ENCODE assay signal across 22 cellular contexts in the genomic region with DNA sequence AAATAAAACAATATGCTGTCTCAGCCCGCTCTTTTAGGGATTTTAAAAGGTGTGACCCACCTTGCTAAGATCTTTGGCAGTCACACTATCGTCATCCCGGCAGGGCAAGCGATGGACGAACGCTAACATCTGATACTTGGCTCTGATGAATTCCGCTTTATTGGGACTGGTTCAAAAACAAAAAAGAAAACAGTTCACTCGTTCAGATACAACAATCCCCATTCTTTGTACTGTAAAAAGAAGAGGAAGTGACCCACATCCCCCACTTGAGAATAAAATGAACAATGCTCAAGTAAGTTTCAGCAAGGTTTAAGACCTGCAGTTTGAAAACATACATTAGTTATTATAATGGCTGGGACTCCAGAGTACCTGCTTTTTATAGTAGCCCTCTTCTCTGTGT. TPM values are rescaled to one million over a fixed set of nuclear protein-coding genes. Genes with fewer than 3 reads are reported as not detected.
A peak's percentile ranks its signal among the peaks of the same experiment; 100 is the strongest.
DNase-seq lines count a peak whose midpoint lies in the region; TF ChIP-seq lines count a peak whose summit lies in the region.
"Had no signal": no experiment of that assay in that cellular context is flagged by ENCODE, and none has a peak within 500 bp of the region (broad histone marks: within the 10 kb centered on the region; RNA-seq: fewer than 3 reads in every experiment).

No MANE protein-coding gene starts in this region.

- CTCF ChIA-PET in CD4-positive, alpha-beta memory T cell (lab: Charles Lee; ENCODE audit: partially characterized antibody) = no interaction called here

- H3K4me1 ChIP-seq in CD4-positive, alpha-beta memory T cell (ENCODE audit: insufficient read depth, low read length) = peaks cover 42% of the 10 kb centered on the region

- peak overlapping the region; percentile 35 for H3K27ac Mint-ChIP-seq in T-helper 2 cell treated with Interferon-gamma antibody and Interleukin-4, amounts not matched to agents 5 μg/mL and 100 μg/mL, for 36 hours
- H3K27ac Mint-ChIP-seq in CD4-positive, alpha-beta memory T cell = peak overlapping the region in 6 of 7 donors; percentile 9 to 74 (median 45)
- peak overlapping the region; percentile 55 for H3K27ac Mint-ChIP-seq in activated T-helper 1 cell treated with anti-CD3 and anti-CD28 coated beads, Interleukin-12 subunit alpha, Interleukin-12 subunit beta, Interleukin-2, Interleukin-4 antibody, amounts not matched to agents 30 ng/mL and 10 ng/mL and 1 ng/mL, durations not matched to agents 14 hours and 24 hours and 36 hours
- H3K27ac Mint-ChIP-seq in glutamatergic neuron (ENCODE audit: unreplicated experiment) = peak overlapping the region; percentile 59
- H3K27ac Mint-ChIP-seq: dendritic cell treated with granulocyte-macrophage colony-stimulating factor and Interleukin-4, amounts not matched to agents 40 ng/mL and 50 ng/mL, for 4 days; type B pancreatic cell had no signal

- no peaks in the 10 kb centered on the region for H3K27me3 Mint-ChIP-seq in T-helper 2 cell treated with Interferon-gamma antibody and Interleukin-4, amounts not matched to agents 5 μg/mL and 100 μg/mL, for 36 hours (ENCODE audit: low read depth)
- H3K27me3 Mint-ChIP-seq in CD4-positive, alpha-beta memory T cell = no peaks in the 10 kb centered on the region
- no peaks in the 10 kb centered on the region for H3K27me3 Mint-ChIP-seq in activated T-helper 1 cell treated with anti-CD3 and anti-CD28 coated beads, Interleukin-12 subunit alpha, Interleukin-12 subunit beta, Interleukin-2, Interleukin-4 antibody, amounts not matched to agents 30 ng/mL and 10 ng/mL and 1 ng/mL, durations not matched to agents 14 hours and 24 hours and 36 hours (ENCODE audit: insufficient read depth)
- no peaks in the 10 kb centered on the region for H3K27me3 Mint-ChIP-seq in glutamatergic neuron (ENCODE audit: unreplicated experiment)
- H3K27me3 Mint-ChIP-seq: activated B cell treated with CpG ODN at 0.5 μM for 24 hours; dendritic cell treated with granulocyte-macrophage colony-stimulating factor and Interleukin-4, amounts not matched to agents 40 ng/mL and 50 ng/mL, for 4 days; type B pancreatic cell had no signal

- H3K9me3 ChIP-seq in CD4-positive, alpha-beta memory T cell (ENCODE audit: control insufficient read depth in 1 of 2, low read length in 2 of 2) = no peaks in the 10 kb centered on the region
- H3K9me3 ChIP-seq: right atrium auricular region had no signal

- peaks cover 57% of the 10 kb centered on the region for H3K36me3 ChIP-seq in CD4-positive, alpha-beta memory T cell (ENCODE audit: insufficient read depth, low read length)

- POLR2A ChIA-PET in CD4-positive, alpha-beta memory T cell (lab: Charles Lee; ENCODE audit: partially characterized antibody) = interaction anchor here (2.0 kb wide), 1 partner anchor 10 kb away, joined by 4 read pairs; the partner anchor contains the start of gene ANKRD13A

- no peaks in the 10 kb centered on the region for H3K27me3 ChIP-seq in CD4-positive, alpha-beta memory T cell (ENCODE audit: insufficient read depth, low read length)
- H3K27me3 ChIP-seq: cardiac muscle cell, right atrium auricular region had no signal

- peaks cover 26% of the 10 kb centered on the region for H3K4me1 Mint-ChIP-seq in T-helper 2 cell treated with Interferon-gamma antibody and Interleukin-4, amounts not matched to agents 5 μg/mL and 100 μg/mL, for 36 hours (ENCODE audit: low read depth)
- peaks cover 20 to 54% (median 36%) of the 10 kb centered on the region in 4 donors for H3K4me1 Mint-ChIP-seq in CD4-positive, alpha-beta memory T cell
- H3K4me1 Mint-ChIP-seq in activated T-helper 1 cell treated with anti-CD3 and anti-CD28 coated beads, Interleukin-12 subunit alpha, Interleukin-12 subunit beta, Interleukin-2, Interleukin-4 antibody, amounts not matched to agents 30 ng/mL and 10 ng/mL and 1 ng/mL, durations not matched to agents 14 hours and 24 hours and 36 hours (ENCODE audit: low read depth) = peaks cover 55% of the 10 kb centered on the region
- peaks cover 20% of the 10 kb centered on the region for H3K4me1 Mint-ChIP-seq in glutamatergic neuron (ENCODE audit: low read depth, unreplicated experiment)

- H3K9me3 Mint-ChIP-seq in T-helper 2 cell treated with Interferon-gamma antibody and Interleukin-4, amounts not matched to agents 5 μg/mL and 100 μg/mL, for 36 hours = no peaks in the 10 kb centered on the region
- no peaks in the 10 kb centered on the region for H3K9me3 Mint-ChIP-seq in CD4-positive, alpha-beta memory T cell
- no peaks in the 10 kb centered on the region for H3K9me3 Mint-ChIP-seq in activated T-helper 1 cell treated with anti-CD3 and anti-CD28 coated beads, Interleukin-12 subunit alpha, Interleukin-12 subunit beta, Interleukin-2, Interleukin-4 antibody, amounts not matched to agents 30 ng/mL and 10 ng/mL and 1 ng/mL, durations not matched to agents 14 hours and 24 hours and 36 hours
- H3K9me3 Mint-ChIP-seq in glutamatergic neuron (ENCODE audit: unreplicated experiment) = no peaks in the 10 kb centered on the region
- H3K9me3 Mint-ChIP-seq: activated B cell treated with CpG ODN at 0.5 μM for 24 hours; dendritic cell treated with granulocyte-macrophage colony-stimulating factor and Interleukin-4, amounts not matched to agents 40 ng/mL and 50 ng/mL, for 4 days; type B pancreatic cell had no signal

- H3K4me3 Mint-ChIP-seq in T-helper 2 cell treated with Interferon-gamma antibody and Interleukin-4, amounts not matched to agents 5 μg/mL and 100 μg/mL, for 36 hours = no peak overlapping the region
- peak overlapping the region in 1 of 8 donors; percentile 30 for H3K4me3 Mint-ChIP-seq in CD4-positive, alpha-beta memory T cell
- H3K4me3 Mint-ChIP-seq in activated T-helper 1 cell treated with anti-CD3 and anti-CD28 coated beads, Interleukin-12 subunit alpha, Interleukin-12 subunit beta, Interleukin-2, Interleukin-4 antibody, amounts not matched to agents 30 ng/mL and 10 ng/mL and 1 ng/mL, durations not matched to agents 14 hours and 24 hours and 36 hours = no peak overlapping the region
- no peak overlapping the region for H3K4me3 Mint-ChIP-seq in glutamatergic neuron (ENCODE audit: unreplicated experiment)
- H3K4me3 Mint-ChIP-seq: activated B cell treated with CpG ODN at 0.5 μM for 24 hours; dendritic cell treated with granulocyte-macrophage colony-stimulating factor and Interleukin-4, amounts not matched to agents 40 ng/mL and 50 ng/mL, for 4 days; type B pancreatic cell had no signal

- intact Hi-C loops in CD4-positive, alpha-beta memory T cell (cut with micrococcal nuclease) = no loop called here
- intact Hi-C loops in activated T-helper 1 cell treated with anti-CD3 and anti-CD28 coated beads, Interleukin-12 subunit alpha, Interleukin-12 subunit beta, Interleukin-2, Interleukin-4 antibody, amounts not matched to agents 30 ng/mL and 10 ng/mL and 1 ng/mL, durations not matched to agents 14 hours and 24 hours and 36 hours (cut with micrococcal nuclease) = loop anchor here (5.0 kb wide), 1 partner anchor 588 kb away; no protein-coding TSS in a partner anchor

- no peak overlapping the region for H3K4me3 ChIP-seq in CD4-positive, alpha-beta memory T cell (ENCODE audit: low read length in 2 of 2)
- H3K4me3 ChIP-seq: cardiac muscle cell, right atrium auricular region, SK-N-MC had no signal

- peaks cover 58% of the 10 kb centered on the region for H3K36me3 Mint-ChIP-seq in T-helper 2 cell treated with Interferon-gamma antibody and Interleukin-4, amounts not matched to agents 5 μg/mL and 100 μg/mL, for 36 hours (ENCODE audit: low read depth)
- peaks cover 34 to 54% of the 10 kb centered on the region in 2 donors for H3K36me3 Mint-ChIP-seq in CD4-positive, alpha-beta memory T cell
- H3K36me3 Mint-ChIP-seq in activated T-helper 1 cell treated with anti-CD3 and anti-CD28 coated beads, Interleukin-12 subunit alpha, Interleukin-12 subunit beta, Interleukin-2, Interleukin-4 antibody, amounts not matched to agents 30 ng/mL and 10 ng/mL and 1 ng/mL, durations not matched to agents 14 hours and 24 hours and 36 hours (ENCODE audit: low read depth) = peaks cover 45% of the 10 kb centered on the region
- no peaks in the 10 kb centered on the region for H3K36me3 Mint-ChIP-seq in glutamatergic neuron (ENCODE audit: unreplicated experiment)

- DNase-seq in T-helper 2 cell treated with Interferon-gamma antibody and Interleukin-4, amounts not matched to agents 5 μg/mL and 100 μg/mL, for 36 hours (ENCODE audit: low spot score) = no peak
- DNase-seq in T-helper 2 cell = no peak
- DNase-seq in CD4-positive, alpha-beta memory T cell = no peak
- no peak for DNase-seq in activated T-helper 1 cell treated with anti-CD3 and anti-CD28 coated beads, Interleukin-12 subunit alpha, Interleukin-12 subunit beta, Interleukin-2, Interleukin-4 antibody, amounts not matched to agents 30 ng/mL and 10 ng/mL and 1 ng/mL, durations not matched to agents 14 hours and 24 hours and 36 hours (ENCODE audit: low spot score)
- no peak for DNase-seq in glutamatergic neuron
- no peak for DNase-seq in NCI-H2196 (lab: John Stamatoyannopoulos, UW; ENCODE audit: unreplicated experiment)
- no peak for DNase-seq in HK-2 (ENCODE audit: unreplicated experiment)
- DNase-seq in stimulated activated CD8-positive, alpha-beta memory T cell treated with anti-CD3 and anti-CD28 coated beads, Interleukin-4, amount 100 ng/mL, for 48 hours = no peak
- DNase-seq: activated B cell treated with CpG ODN at 0.5 μM for 24 hours; activated effector memory CD4-positive, alpha-beta T cell treated with Interleukin-2 at 50 U/mL for 16 hours; DMS79; foreskin fibroblast; mammary epithelial cell; NCI-H2171; nucleus accumbens; RPMI8226 had no signal

- H3K27ac ChIP-seq in CD4-positive, alpha-beta memory T cell (ENCODE audit: low read depth, low read length) = no peak overlapping the region
- H3K27ac ChIP-seq: 22Rv1, right atrium auricular region, SK-N-MC had no signal

- TF ChIP-seq CTCF in glutamatergic neuron (IDR thresholded peaks at IDR 0.05; ENCODE audit: partially characterized antibody, unreplicated experiment) = no peak

RNA-seq across cellular contexts. Expression of gene GIT2, which starts 7.3 kb away (rescaled TPM):
- total RNA-seq in CD4-positive, alpha-beta memory T cell = 100 to 1,000 TPM; 133 to 149 TPM
- 100 to 1,000 TPM in 1 of 2 donors, 10 to 100 TPM in 1; 83.1 to 104 TPM for polyA plus RNA-seq in CD4-positive, alpha-beta memory T cell
- total RNA-seq in activated T-helper 1 cell treated with anti-CD3 and anti-CD28 coated beads, Interleukin-12 subunit alpha, Interleukin-12 subunit beta, Interleukin-2, Interleukin-4 antibody, amounts not matched to agents 30 ng/mL and 10 ng/mL and 1 ng/mL, durations not matched to agents 14 hours and 24 hours and 36 hours = 86.2 and 87.5 TPM in 2 replicates
- 54.9 TPM for total RNA-seq in glutamatergic neuron (ENCODE audit: unreplicated experiment)

RNA-seq across cellular contexts. Expression of gene ANKRD13A, which starts 10.3 kb away (rescaled TPM):
- 10 to 100 TPM; 99.5 to 99.7 TPM for total RNA-seq in CD4-positive, alpha-beta memory T cell
- 10 to 100 TPM; 66.6 to 67.0 TPM for polyA plus RNA-seq in CD4-positive, alpha-beta memory T cell
- 60.4 and 62.4 TPM in 2 replicates for total RNA-seq in activated T-helper 1 cell treated with anti-CD3 and anti-CD28 coated beads, Interleukin-12 subunit alpha, Interleukin-12 subunit beta, Interleukin-2, Interleukin-4 antibody, amounts not matched to agents 30 ng/mL and 10 ng/mL and 1 ng/mL, durations not matched to agents 14 hours and 24 hours and 36 hours
- total RNA-seq in glutamatergic neuron (ENCODE audit: unreplicated experiment) = 139 TPM

RNA-seq across cellular contexts. Expression of gene C12orf76, which starts 59.4 kb away (rescaled TPM):
- 10 to 100 TPM; 26.4 to 33.5 TPM for total RNA-seq in CD4-positive, alpha-beta memory T cell
- polyA plus RNA-seq in CD4-positive, alpha-beta memory T cell = 10 to 100 TPM; 16.4 to 17.5 TPM
- 20.3 and 20.8 TPM in 2 replicates for total RNA-seq in activated T-helper 1 cell treated with anti-CD3 and anti-CD28 coated beads, Interleukin-12 subunit alpha, Interleukin-12 subunit beta, Interleukin-2, Interleukin-4 antibody, amounts not matched to agents 30 ng/mL and 10 ng/mL and 1 ng/mL, durations not matched to agents 14 hours and 24 hours and 36 hours
- 43.3 TPM for total RNA-seq in glutamatergic neuron (ENCODE audit: unreplicated experiment)
